ENCODE assay signal across 8 cellular contexts in genomic region chr14:24334431-24335271, GRCh38. TPM values are rescaled to one million over a fixed set of nuclear protein-coding genes. Genes with fewer than 3 reads are reported as not detected.
DNase-seq lines count a peak whose midpoint lies in the region; ATAC-seq and TF ChIP-seq lines count a peak whose summit lies in the region.

TSS of gene ADCY4 (minus strand) at chr14:24335071. CDS start at chr14:24334652, 419 bp downstream.

- H3K36me3 Mint-ChIP-seq in neural crest cell (ENCODE audit: low read depth): no peaks in the 10 kb centered on the region

- peaks cover 2% of the 10 kb centered on the region for H3K27me3 ChIP-seq in WERI-Rb-1 (ENCODE audit: insufficient read depth, low read depth, severe bottlenecking)

- no peak within 1 kb of the TSS for H3K27ac ChIP-seq in WERI-Rb-1

- ATAC-seq in HG03095 (IDR thresholded peaks at IDR 0.05; ENCODE audit: unreplicated experiment): no peak
- ATAC-seq in HG02885 (IDR thresholded peaks at IDR 0.05; ENCODE audit: poor library complexity, unreplicated experiment): no peak

- peak; percentile 72 for DNase-seq in DMS 273 (lab: John Stamatoyannopoulos, UW; ENCODE audit: unreplicated experiment)
- DNase-seq in T-helper 9 cell: peak; percentile 17
- no peak for DNase-seq in fibroblast of mammary gland (ENCODE audit: low read depth)
- no peak for DNase-seq in neural crest cell (ENCODE audit: low read depth, low spot score)
- no peak for DNase-seq in cerebellar cortex (ENCODE audit: low spot score)
- no peak for DNase-seq in WERI-Rb-1

- no peaks in the 10 kb centered on the region for H3K9me3 Mint-ChIP-seq in neural crest cell

- H3K4me3 ChIP-seq in fibroblast of mammary gland (ENCODE audit: control insufficient read depth, low read depth, low read length): peak within 1 kb of the TSS; percentile 34
- no peak within 1 kb of the TSS for H3K4me3 ChIP-seq in WERI-Rb-1 (ENCODE audit: low read depth, low read length)

- H3K36me3 ChIP-seq in WERI-Rb-1: no peaks in the 10 kb centered on the region

- no peak within 1 kb of the TSS for H3K27ac Mint-ChIP-seq in neural crest cell (ENCODE audit: unreplicated experiment)

- H3K27me3 Mint-ChIP-seq in neural crest cell (ENCODE audit: low read depth): peaks cover 94% of the 10 kb centered on the region

- H3K4me3 Mint-ChIP-seq in neural crest cell: peak within 1 kb of the TSS; percentile 23

- H3K4me1 Mint-ChIP-seq in neural crest cell: peaks cover 11% of the 10 kb centered on the region

- TF ChIP-seq CTCF in fibroblast of mammary gland (conservative IDR thresholded peaks at IDR 0.05; ENCODE audit: control insufficient read depth, insufficient read depth, low read depth, low read length) (no peak), neural crest cell (conservative IDR thresholded peaks at IDR 0.05) (no peak), WERI-Rb-1 (IDR thresholded peaks at IDR 0.05; ENCODE audit: low read depth, low read length) (no peak)

- H3K9me3 ChIP-seq in WERI-Rb-1 (ENCODE audit: severe bottlenecking): no peaks in the 10 kb centered on the region

RNA-seq across cellular contexts. Expression of gene ADCY4, which starts in this region (rescaled TPM):
- total RNA-seq in neural crest cell: 0.49 TPM in 1 of 2 replicates, not detected in the other

Comparison
In these comparisons a context has a peak if more than half of its experiments do, and no peak if none do; other contexts are left out.
1. DNase-seq: peak in DMS 273 (single experiment) and T-helper 9 cell (single experiment); none in fibroblast of mammary gland (single experiment), neural crest cell (single experiment), cerebellar cortex (single experiment) and WERI-Rb-1 (single experiment).